ENCODE assay signal across 9 cellular contexts in the genomic region with DNA sequence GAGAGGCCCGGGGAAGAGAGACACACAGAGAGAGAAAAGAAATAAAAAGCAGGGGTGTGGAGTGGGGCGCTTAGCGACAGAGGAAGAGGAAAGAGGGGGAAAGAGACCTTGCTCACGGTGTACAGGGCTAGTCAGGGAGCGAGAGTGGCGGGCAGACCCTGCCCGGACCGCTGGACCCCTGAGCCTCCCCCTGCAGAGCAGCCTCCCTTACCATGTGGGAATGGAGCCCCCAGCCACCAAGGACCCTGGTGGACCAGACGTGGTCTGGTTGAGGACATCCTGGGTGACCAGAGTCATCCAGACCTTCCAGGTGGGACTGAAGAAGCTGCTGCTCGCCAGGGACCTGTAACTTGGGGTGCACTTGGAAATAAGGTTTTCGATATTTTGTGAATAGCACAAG.
A peak's percentile ranks its signal among the peaks of the same experiment; 100 is the strongest.
DNase-seq lines count a peak whose midpoint lies in the region; ATAC-seq and TF ChIP-seq lines count a peak whose summit lies in the region.
"Had no signal": no experiment of that assay in that cellular context is flagged by ENCODE, and none has a peak within 500 bp of the region (broad histone marks: within the 10 kb centered on the region; RNA-seq: fewer than 3 reads in every experiment).

No MANE protein-coding gene starts in this region.

- POLR2A ChIA-PET in naive thymus-derived CD4-positive, alpha-beta T cell (lab: Charles Lee) = no interaction called here
- POLR2A ChIA-PET in WTC11 (lab: Charles Lee) = no interaction called here

- H2BK5ac ChIP-seq in mesendoderm (ENCODE audit: low read length) = no peak overlapping the region

- TF ChIP-seq POLR2A in upper lobe of left lung (IDR thresholded peaks at IDR 0.05) = no peak

- no peaks in the 10 kb centered on the region for H3K27me3 Mint-ChIP-seq in activated naive CD8-positive, alpha-beta T cell
- no peaks in the 10 kb centered on the region for H3K27me3 Mint-ChIP-seq in activated naive CD8-positive, alpha-beta T cell treated with anti-CD3 and anti-CD28 coated beads for 36 hours
- no peaks in the 10 kb centered on the region for H3K27me3 Mint-ChIP-seq in central memory CD8-positive, alpha-beta T cell
- no peaks in the 10 kb centered on the region for H3K27me3 Mint-ChIP-seq in naive thymus-derived CD4-positive, alpha-beta T cell
- no peaks in the 10 kb centered on the region for H3K27me3 Mint-ChIP-seq in WTC11 (ENCODE audit: low read depth)
- H3K27me3 Mint-ChIP-seq: CD4-positive, CD25-positive, alpha-beta regulatory T cell had no signal

- 63 to 74% methylated on average over 11 of the region's 11 CpGs for WGBS in upper lobe of left lung, 2 donors
- no CpG with 5 or more reads among the region's 11 CpGs for WGBS in mesendoderm (ENCODE audit: extremely low coverage, insufficient coverage, low lambda C conversion rate)

- TF ChIP-seq CTCF in upper lobe of left lung (IDR thresholded peaks at IDR 0.05) (no peak), WTC11 (IDR thresholded peaks at IDR 0.05) (no peak)

- H3K4me1 ChIP-seq in naive thymus-derived CD4-positive, alpha-beta T cell (ENCODE audit: control insufficient read depth in 2 of 2, insufficient read depth in 2 of 2, low read length in 2 of 2) = peaks cover 15% of the 10 kb centered on the region in 2 donors
- H3K4me1 ChIP-seq in upper lobe of left lung = peaks cover 19 to 36% (median 26%) of the 10 kb centered on the region in 4 donors
- H3K4me1 ChIP-seq in mesendoderm (ENCODE audit: control insufficient read depth, low read depth, low read length) = peaks cover 1% of the 10 kb centered on the region

- H3K4me1 Mint-ChIP-seq in activated naive CD8-positive, alpha-beta T cell (ENCODE audit: low read depth) = peaks cover 42% of the 10 kb centered on the region
- H3K4me1 Mint-ChIP-seq in activated naive CD8-positive, alpha-beta T cell treated with anti-CD3 and anti-CD28 coated beads for 36 hours = peaks cover 39% of the 10 kb centered on the region
- peaks cover 47% of the 10 kb centered on the region for H3K4me1 Mint-ChIP-seq in central memory CD8-positive, alpha-beta T cell
- H3K4me1 Mint-ChIP-seq in naive thymus-derived CD4-positive, alpha-beta T cell = peaks cover 26 to 49% (median 31%) of the 10 kb centered on the region in 7 donors
- peaks cover 35% of the 10 kb centered on the region for H3K4me1 Mint-ChIP-seq in WTC11

- H3K36me3 Mint-ChIP-seq in activated naive CD8-positive, alpha-beta T cell = peaks cover 3% of the 10 kb centered on the region
- H3K36me3 Mint-ChIP-seq in activated naive CD8-positive, alpha-beta T cell treated with anti-CD3 and anti-CD28 coated beads for 36 hours = peaks cover 2% of the 10 kb centered on the region
- peaks cover 6% of the 10 kb centered on the region for H3K36me3 Mint-ChIP-seq in central memory CD8-positive, alpha-beta T cell (ENCODE audit: insufficient read depth)
- peaks cover 0 to 12% (median 0%) of the 10 kb centered on the region in 5 donors for H3K36me3 Mint-ChIP-seq in naive thymus-derived CD4-positive, alpha-beta T cell
- no peaks in the 10 kb centered on the region; the same call in 1 of the 2 replicates for H3K36me3 Mint-ChIP-seq in WTC11
- H3K36me3 Mint-ChIP-seq: CD4-positive, CD25-positive, alpha-beta regulatory T cell had no signal

- no peaks in the 10 kb centered on the region for H3K79me2 ChIP-seq in mesendoderm (ENCODE audit: control insufficient read depth, insufficient read depth, low read length)

- peak overlapping the region; percentile 59 for H3K27ac Mint-ChIP-seq in activated naive CD8-positive, alpha-beta T cell
- H3K27ac Mint-ChIP-seq in activated naive CD8-positive, alpha-beta T cell treated with anti-CD3 and anti-CD28 coated beads for 36 hours = no peak overlapping the region
- H3K27ac Mint-ChIP-seq in central memory CD8-positive, alpha-beta T cell (ENCODE audit: low read depth) = peak overlapping the region; percentile 85
- peak overlapping the region in 5 of 9 donors; percentile 46 to 76 (median 66) for H3K27ac Mint-ChIP-seq in naive thymus-derived CD4-positive, alpha-beta T cell
- no peak overlapping the region for H3K27ac Mint-ChIP-seq in WTC11

- H4K5ac ChIP-seq in mesendoderm (ENCODE audit: low read length) = no peak overlapping the region

- H3K9me3 Mint-ChIP-seq in activated naive CD8-positive, alpha-beta T cell (ENCODE audit: low read depth) = no peaks in the 10 kb centered on the region
- no peaks in the 10 kb centered on the region for H3K9me3 Mint-ChIP-seq in activated naive CD8-positive, alpha-beta T cell treated with anti-CD3 and anti-CD28 coated beads for 36 hours
- no peaks in the 10 kb centered on the region for H3K9me3 Mint-ChIP-seq in central memory CD8-positive, alpha-beta T cell
- no peaks in the 10 kb centered on the region for H3K9me3 Mint-ChIP-seq in naive thymus-derived CD4-positive, alpha-beta T cell
- H3K9me3 Mint-ChIP-seq in WTC11 = peaks cover 5% of the 10 kb centered on the region

- H2AK5ac ChIP-seq in mesendoderm (ENCODE audit: low read length) = no peak overlapping the region

- CTCF ChIA-PET in naive thymus-derived CD4-positive, alpha-beta T cell (lab: Charles Lee) = interaction anchor here (0.7 to 0.9 kb wide), 2 partner anchors 9 to 183 kb away, joined by 3 to 6 read pairs; no protein-coding TSS in a partner anchor
- CTCF ChIA-PET in WTC11 (lab: Charles Lee) = interaction anchor here (0.7 to 1.9 kb wide), 5 partner anchors 31 to 125 kb away, joined by 3 to 9 read pairs (median 3); no protein-coding TSS in a partner anchor

- no peak overlapping the region for H3K23ac ChIP-seq in mesendoderm (ENCODE audit: low read length)

- no peak overlapping the region for H2BK15ac ChIP-seq in mesendoderm (replicated peaks; ENCODE audit: low read depth)

- H3K56ac ChIP-seq in mesendoderm (ENCODE audit: low read length) = no peak overlapping the region

- no peaks in the 10 kb centered on the region for H3K27me3 ChIP-seq in naive thymus-derived CD4-positive, alpha-beta T cell (ENCODE audit: control insufficient read depth in 2 of 2, insufficient read depth in 2 of 2, low read length in 2 of 2)
- H3K27me3 ChIP-seq in upper lobe of left lung (no peaks in the 10 kb centered on the region), mesendoderm (ENCODE audit: insufficient read depth, low read length, poor library complexity) (no peaks in the 10 kb centered on the region)

- no peak for TF ChIP-seq EP300 in upper lobe of left lung (IDR thresholded peaks at IDR 0.05)

- no peaks in the 10 kb centered on the region for H3K9me3 ChIP-seq in naive thymus-derived CD4-positive, alpha-beta T cell (ENCODE audit: control insufficient read depth in 2 of 3, low read length in 3 of 3)
- H3K9me3 ChIP-seq in upper lobe of left lung = no peaks in the 10 kb centered on the region

- intact Hi-C loops in naive thymus-derived CD4-positive, alpha-beta T cell (cut with micrococcal nuclease) = no loop called here

- no peak for ATAC-seq in central memory CD8-positive, alpha-beta T cell (replicated peaks; ENCODE audit: extremely low read depth, poor library complexity, severe bottlenecking)
- peak; percentile 18 for ATAC-seq in naive thymus-derived CD4-positive, alpha-beta T cell
- ATAC-seq in upper lobe of left lung (ENCODE audit: low FRiP score in 2 of 2) (peak in 1 of 2 donors; percentile 3), WTC11 (no peak)

- H3K27ac ChIP-seq in naive thymus-derived CD4-positive, alpha-beta T cell (ENCODE audit: low read depth, low read length) = no peak overlapping the region
- H3K27ac ChIP-seq in upper lobe of left lung = peak overlapping the region in 3 of 4 donors; percentile 80 to 93 (median 85)
- H3K27ac ChIP-seq in mesendoderm (ENCODE audit: low read depth, low read length) = no peak overlapping the region

- H3K79me1 ChIP-seq in mesendoderm (ENCODE audit: low read length) = no peaks in the 10 kb centered on the region

- H3K36me3 ChIP-seq in naive thymus-derived CD4-positive, alpha-beta T cell (ENCODE audit: control insufficient read depth in 2 of 3, insufficient read depth in 3 of 3, low read length in 3 of 3) = no peaks in the 10 kb centered on the region
- no peaks in the 10 kb centered on the region for H3K36me3 ChIP-seq in upper lobe of left lung
- no peaks in the 10 kb centered on the region for H3K36me3 ChIP-seq in mesendoderm (ENCODE audit: control insufficient read depth, insufficient read depth, low read length)

- H2BK120ac ChIP-seq in mesendoderm (ENCODE audit: low read depth, low read length) = no peak overlapping the region

- H3K18ac ChIP-seq in mesendoderm (ENCODE audit: low read length) = no peak overlapping the region

- H4K8ac ChIP-seq in mesendoderm (ENCODE audit: low read depth, low read length) = no peak overlapping the region

- no peak overlapping the region for H3K4ac ChIP-seq in mesendoderm (ENCODE audit: low read depth, low read length)

- no peak for DNase-seq in activated naive CD8-positive, alpha-beta T cell treated with anti-CD3 and anti-CD28 coated beads for 36 hours
- DNase-seq in central memory CD8-positive, alpha-beta T cell (ENCODE audit: low spot score in 2 of 2) = no peak
- no peak for DNase-seq in naive thymus-derived CD4-positive, alpha-beta T cell
- DNase-seq in upper lobe of left lung (no peak), NCI-H1105 (lab: John Stamatoyannopoulos, UW) (no peak), WTC11 (ENCODE audit: low spot score) (no peak), mesendoderm (no peak)

- no peak overlapping the region for H3K4me3 Mint-ChIP-seq in activated naive CD8-positive, alpha-beta T cell
- no peak overlapping the region for H3K4me3 Mint-ChIP-seq in activated naive CD8-positive, alpha-beta T cell treated with anti-CD3 and anti-CD28 coated beads for 36 hours
- peak overlapping the region; percentile 4 for H3K4me3 Mint-ChIP-seq in central memory CD8-positive, alpha-beta T cell
- H3K4me3 Mint-ChIP-seq in naive thymus-derived CD4-positive, alpha-beta T cell = peak overlapping the region in 7 of 10 donors; percentile 41 to 85 (median 72)
- H3K4me3 Mint-ChIP-seq in WTC11 = no peak overlapping the region

- no peak overlapping the region for H3K9ac ChIP-seq in mesendoderm (ENCODE audit: low read length)

- no peak overlapping the region for H3K4me3 ChIP-seq in naive thymus-derived CD4-positive, alpha-beta T cell (ENCODE audit: low read length)
- H3K4me3 ChIP-seq in upper lobe of left lung = peak overlapping the region in 1 of 4 donors; percentile 37
- no peak overlapping the region for H3K4me3 ChIP-seq in mesendoderm (ENCODE audit: low read length)

- no peak overlapping the region for H3K4me2 ChIP-seq in mesendoderm (ENCODE audit: low read length)

TF ChIP-seq in WTC11, 78 proteins besides CTCF, POLR2A, EP300 and RAD21:
- no peak for TF ChIP-seq GTF2I (CRISPR knock-in tag; conservative IDR thresholded peaks at IDR 0.05)
- TF ChIP-seq, protein P1, sequence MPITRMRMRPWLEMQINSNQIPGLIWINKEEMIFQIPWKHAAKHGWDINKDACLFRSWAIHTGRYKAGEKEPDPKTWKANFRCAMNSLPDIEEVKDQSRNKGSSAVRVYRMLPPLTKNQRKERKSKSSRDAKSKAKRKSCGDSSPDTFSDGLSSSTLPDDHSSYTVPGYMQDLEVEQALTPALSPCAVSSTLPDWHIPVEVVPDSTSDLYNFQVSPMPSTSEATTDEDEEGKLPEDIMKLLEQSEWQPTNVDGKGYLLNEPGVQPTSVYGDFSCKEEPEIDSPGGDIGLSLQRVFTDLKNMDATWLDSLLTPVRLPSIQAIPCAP (CRISPR knock-in tag; IDR thresholded peaks at IDR 0.05) = no peak

Comparison
In these comparisons a context has a peak if more than half of its experiments do, and no peak if none do; other contexts are left out.
1. H3K27ac Mint-ChIP-seq: peak in activated naive CD8-positive, alpha-beta T cell (single experiment), central memory CD8-positive, alpha-beta T cell (single experiment) and naive thymus-derived CD4-positive, alpha-beta T cell (5 of 9); none in activated naive CD8-positive, alpha-beta T cell treated with anti-CD3 and anti-CD28 coated beads for 36 hours (single experiment) and WTC11 (single experiment).
2. H3K4me3 Mint-ChIP-seq: peak in central memory CD8-positive, alpha-beta T cell (single experiment) and naive thymus-derived CD4-positive, alpha-beta T cell (7 of 10); none in activated naive CD8-positive, alpha-beta T cell (single experiment), activated naive CD8-positive, alpha-beta T cell treated with anti-CD3 and anti-CD28 coated beads for 36 hours (single experiment) and WTC11 (single experiment).
3. H3K27ac ChIP-seq: peak in upper lobe of left lung (3 of 4); none in naive thymus-derived CD4-positive, alpha-beta T cell (single experiment) and mesendoderm (single experiment).